ENCODE assay signal across 26 cellular contexts in genomic region chr14:34906287-34906686, GRCh38. TPM values are rescaled to one million over a fixed set of nuclear protein-coding genes. Genes with fewer than 3 reads are reported as not detected.
A peak's percentile ranks its signal among the peaks of the same experiment; 100 is the strongest.
DNase-seq lines count a peak whose midpoint lies in the region; ATAC-seq, FAIRE-seq and TF ChIP-seq lines count a peak whose summit lies in the region.
"Had no signal": no experiment of that assay in that cellular context is flagged by ENCODE, and none has a peak within 500 bp of the region (broad histone marks: within the 10 kb centered on the region; RNA-seq: fewer than 3 reads in every experiment).

No MANE protein-coding gene starts in this region.

- H3K9me3 ChIP-seq in HepG2 (ENCODE audit: low read length): no peaks in the 10 kb centered on the region
- no peaks in the 10 kb centered on the region for H3K9me3 ChIP-seq in right lobe of liver
- H3K9me3 ChIP-seq in K562 (replicated peaks; ENCODE audit: control insufficient read depth, insufficient read depth, low read depth, low read length): no peaks in the 10 kb centered on the region
- H3K9me3 ChIP-seq in transverse colon: no peaks in the 10 kb centered on the region
- H3K9me3 ChIP-seq in SJCRH30 (replicated peaks): no peaks in the 10 kb centered on the region
- H3K9me3 ChIP-seq: A549, BE2C, HAP-1 had no signal

- TF ChIP-seq RAD21 in HepG2 (CRISPR knock-in tag; IDR thresholded peaks at IDR 0.05) (no peak), K562 (CRISPR knock-in tag; conservative IDR thresholded peaks at IDR 0.05 in 1 of 2, IDR thresholded peaks at IDR 0.05 in 1 of 2) (no peak)

- FAIRE-seq in HepG2 (lab: Jason Lieb, UNC) (no peak), GM12891 (lab: Jason Lieb, UNC) (peak; percentile 64), K562 (lab: Jason Lieb, UNC) (no peak)
- FAIRE-seq: A549, D721Med, GM12878, GM18507, H54 had no signal

- H3K4me1 ChIP-seq in HepG2 (ENCODE audit: insufficient read depth, low read length) (no peaks in the 10 kb centered on the region), right lobe of liver (no peaks in the 10 kb centered on the region), K562 (replicated peaks in 1 of 2; ENCODE audit: control insufficient read depth in 2 of 2, insufficient read depth in 2 of 2, low read length in 2 of 2) (no peaks in the 10 kb centered on the region), transverse colon (no peaks in the 10 kb centered on the region), SJCRH30 (no peaks in the 10 kb centered on the region)
- H3K4me1 ChIP-seq: A549, BE2C, HAP-1 had no signal

- H3K27me3 ChIP-seq in HepG2 (ENCODE audit: control insufficient read depth in 1 of 2, insufficient read depth in 2 of 2, low read length in 2 of 2) (no peaks in the 10 kb centered on the region), right lobe of liver (no peaks in the 10 kb centered on the region), K562 (ENCODE audit: control insufficient read depth in 2 of 2, insufficient read depth in 2 of 2, low read length in 2 of 2) (no peaks in the 10 kb centered on the region), transverse colon (no peaks in the 10 kb centered on the region), SJCRH30 (no peaks in the 10 kb centered on the region)
- H3K27me3 ChIP-seq: BE2C had no signal

- no peak for ATAC-seq in HepG2
- no peak for ATAC-seq in right lobe of liver
- ATAC-seq in K562: no peak
- ATAC-seq: A549, GM12878 had no signal

- H3K4me2 ChIP-seq in HepG2 (ENCODE audit: low read depth, low read length) (no peak overlapping the region), K562 (ENCODE audit: insufficient read depth, low read length) (no peak overlapping the region)
- H3K4me2 ChIP-seq: A549 had no signal

- POLR2A ChIA-PET in HepG2 (lab: Yijun Ruan, JAX): interaction anchor here (1.2 kb wide), 1 partner anchor 31 kb away, joined by 4 read pairs; the partner anchor contains the start of gene BAZ1A
- POLR2A ChIA-PET in K562 (lab: Yijun Ruan, JAX): interaction anchor here (0.6 to 0.8 kb wide), 2 partner anchors 20 to 36 kb away, joined by 3 read pairs; no protein-coding TSS in a partner anchor

- no peaks in the 10 kb centered on the region for H3K9me1 ChIP-seq in K562 (ENCODE audit: control insufficient read depth, insufficient read depth, low read length)

- H3K27ac ChIP-seq in HepG2 (ENCODE audit: extremely low read length, insufficient read depth, low read length) (no peak overlapping the region), right lobe of liver (no peak overlapping the region), K562 (ENCODE audit: extremely low read depth, low read depth, low read length) (no peak overlapping the region), transverse colon (no peak overlapping the region), SJCRH30 (no peak overlapping the region)
- H3K27ac ChIP-seq: A549 had no signal

- DNase-seq in HepG2 (ENCODE audit: low spot score): no peak
- no peak for DNase-seq in right lobe of liver
- no peak for DNase-seq in GM12891 (ENCODE audit: insufficient read length, low spot score)
- DNase-seq in K562 (ENCODE audit: extremely low read depth in 1 of 4, low spot score in 3 of 4): no peak
- DNase-seq in transverse colon: no peak
- no peak for DNase-seq in SJCRH30
- DNase-seq in activated naive CD4-positive, alpha-beta T cell treated with Interleukin-2 at 50 U/mL for 16 hours: no peak
- DNase-seq: 8988T; ACHN; AML-193; BE2C; C1 segment of cervical spinal cord; CD4-positive, alpha-beta T cell; CD8-positive, alpha-beta memory T cell; DMS 273 treated with DMSO at 0.1 percent for 48 hours; DMS79; EL; GDM1; GOT3; HFFc6 had no signal

- H3K4me3 ChIP-seq in HepG2 (replicated peaks in 1 of 3; ENCODE audit: insufficient read depth in 1 of 3, low read depth in 2 of 3, low read length in 3 of 3) (no peak overlapping the region), right lobe of liver (no peak overlapping the region), K562 (no peak overlapping the region), transverse colon (no peak overlapping the region), SJCRH30 (no peak overlapping the region)
- H3K4me3 ChIP-seq: A549, GM12878, HAP-1 had no signal

- TF ChIP-seq EP300 in HepG2 (IDR thresholded peaks at IDR 0.05; ENCODE audit: low read depth in 2 of 2, low read length in 2 of 2) (no peak), HepG2 (CRISPR knock-in tag; IDR thresholded peaks at IDR 0.05; ENCODE audit: borderline replicate concordance) (no peak), K562 (IDR thresholded peaks at IDR 0.05; ENCODE audit: low read length) (no peak), transverse colon (IDR thresholded peaks at IDR 0.05; ENCODE audit: low read depth) (no peak)

- H2AFZ ChIP-seq in HepG2 (ENCODE audit: low read length) (no peak overlapping the region), K562 (ENCODE audit: low read depth, low read length) (peak overlapping the region; percentile 23; the same call in 1 of the 2 replicates)

- no TSS peak for BruUV-seq in HepG2 (replicated peaks; lab: Mats Ljungman, UMichigan)
- no TSS peak for BruUV-seq in K562 (replicated peaks; lab: Mats Ljungman, UMichigan)

- no peaks in the 10 kb centered on the region for H3K79me2 ChIP-seq in HepG2 (ENCODE audit: insufficient read depth, low read length)
- H3K79me2 ChIP-seq in K562 (ENCODE audit: control insufficient read depth, insufficient read depth, low read length): no peaks in the 10 kb centered on the region

- TF ChIP-seq CTCF in HepG2 (CRISPR knock-in tag; IDR thresholded peaks at IDR 0.05): no peak
- no peak for TF ChIP-seq CTCF in right lobe of liver (IDR thresholded peaks at IDR 0.05)
- no peak for TF ChIP-seq CTCF in K562 (IDR thresholded peaks at IDR 0.05 in 2 of 3, conservative IDR thresholded peaks at IDR 0.05 in 1 of 3; ENCODE audit: insufficient read depth in 2 of 3, low read depth in 1 of 3, low read length in 3 of 3)
- no peak for TF ChIP-seq CTCF in transverse colon (IDR thresholded peaks at IDR 0.05)

- no peak overlapping the region for H3K9ac ChIP-seq in HepG2 (ENCODE audit: insufficient read depth, low read depth, low read length)
- H3K9ac ChIP-seq in K562 (ENCODE audit: insufficient read depth in 1 of 2, low read depth in 2 of 2, low read length in 2 of 2): no peak overlapping the region

- H3K36me3 ChIP-seq in HepG2 (replicated peaks in 1 of 2; ENCODE audit: control insufficient read depth in 1 of 2, insufficient read depth in 2 of 2, low read length in 2 of 2): no peaks in the 10 kb centered on the region
- H3K36me3 ChIP-seq in right lobe of liver: no peaks in the 10 kb centered on the region
- no peaks in the 10 kb centered on the region for H3K36me3 ChIP-seq in K562 (ENCODE audit: control insufficient read depth, insufficient read depth, low read length)
- H3K36me3 ChIP-seq in transverse colon: no peaks in the 10 kb centered on the region
- H3K36me3 ChIP-seq in SJCRH30: no peaks in the 10 kb centered on the region
- H3K36me3 ChIP-seq: BE2C, HAP-1 had no signal

- WGBS in HepG2 (ENCODE audit: low lambda C conversion rate): 51% methylated on average over 4 of the region's 4 CpGs
- 70% methylated on average over 4 of the region's 4 CpGs for whole genome bisulfite sequencing in right lobe of liver (ENCODE audit: insufficient coverage, low coverage, low lambda C conversion rate, missing lambda C conversion rate)
- WGBS in K562 (ENCODE audit: insufficient coverage, low coverage, missing lambda C conversion rate): 38% methylated on average over 4 of the region's 4 CpGs
- 47 to 77% methylated on average over 4 of the region's 4 CpGs for WGBS in transverse colon (ENCODE audit: low coverage in 1 of 2), 2 donors

- H4K20me1 ChIP-seq in HepG2 (ENCODE audit: insufficient read depth, low read length) (no peaks in the 10 kb centered on the region), K562 (replicated peaks; ENCODE audit: control insufficient read depth, insufficient read depth, low read length) (no peaks in the 10 kb centered on the region)

- in situ Hi-C loops in HepG2 (cut with HindIII; ENCODE audit: extremely low pct_ligation_motif_present, low pct_unique_long_range_greater_than_20kb): no loop called here
- in situ Hi-C loops in K562 (cut with MboI): no loop called here
- in situ Hi-C loops in transverse colon (cut with MboI; ENCODE audit: low pct_ligation_motif_present in 1 of 4, low pct_unique_long_range_greater_than_20kb in 1 of 4, low sequenced_read_pairs in 3 of 4): no loop called here

- TF ChIP-seq POLR2A in HepG2 (IDR thresholded peaks at IDR 0.05; ENCODE audit: insufficient read depth in 1 of 2, low read depth in 2 of 2, low read length in 2 of 2): no peak
- no peak for TF ChIP-seq POLR2A in right lobe of liver (IDR thresholded peaks at IDR 0.05)
- TF ChIP-seq POLR2A in GM12891 (IDR thresholded peaks at IDR 0.05; ENCODE audit: low read depth, low read length): no peak
- no peak for TF ChIP-seq POLR2A in K562 (conservative IDR thresholded peaks at IDR 0.05)
- no peak for TF ChIP-seq POLR2A in transverse colon (IDR thresholded peaks at IDR 0.05)

- intact Hi-C loops in HepG2 (cut with micrococcal nuclease; ENCODE audit: unreplicated experiment): no loop called here
- intact Hi-C loops in right lobe of liver (cut with DNase I): no loop called here
- intact Hi-C loops in K562 (cut with micrococcal nuclease): no loop called here
- intact Hi-C loops in transverse colon (cut with DNase I; ENCODE audit: low total_unique reads): no loop called here

- CTCF ChIA-PET in HepG2 (lab: Yijun Ruan, JAX; ENCODE audit: low intra/inter-chr PET ratio, low total read pairs) (no interaction called here), K562 (lab: Yijun Ruan, JAX; ENCODE audit: low intra/inter-chr PET ratio) (no interaction called here)

RNA-seq across cellular contexts. Expression of gene BAZ1A, which starts 31.1 kb away (rescaled TPM):
- total RNA-seq in HepG2 (2016; rRNA removed; fragmentation: Illumina TruSeq; extraction: Trizol): 56.8 and 68.3 TPM in 2 replicates
- total RNA-seq in HepG2 (2016; cell fraction: cytosol; rRNA removed; fragmentation: Illumina TruSeq; extraction: Trizol; ENCODE audit: low read depth): 28.7 and 35.3 TPM in 2 replicates
- 58.9 and 61.9 TPM in 2 replicates for total RNA-seq in HepG2 (2016; cell fraction: insoluble cytoplasmic fraction; rRNA removed; fragmentation: Illumina TruSeq; extraction: Trizol)
- 19.4 and 21.0 TPM in 2 replicates for total RNA-seq in HepG2 (2016; cell fraction: membrane; rRNA removed; fragmentation: Illumina TruSeq; extraction: Trizol)
- total RNA-seq in HepG2 (2016; cell fraction: nucleus; rRNA removed; fragmentation: Illumina TruSeq; extraction: Trizol): 73.3 and 78.4 TPM in 2 replicates
- polyA plus RNA-seq in HepG2 (2011; rRNA removed): 19.6 and 20.9 TPM in 2 replicates
- polyA plus RNA-seq in HepG2 (2011; cell fraction: cytosol; rRNA removed): 7.8 and 10.8 TPM in 2 replicates
- 12.0 and 19.4 TPM in 2 replicates for polyA plus RNA-seq in HepG2 (2011; cell fraction: nucleus; rRNA removed)
- polyA plus RNA-seq in HepG2 (2012): 22.8 and 23.5 TPM in 2 replicates
- polyA plus RNA-seq in HepG2 (2016; cell fraction: cytosol; fragmentation: Illumina TruSeq; extraction: Trizol; ENCODE audit: low read depth): 2.0 and 3.4 TPM in 2 replicates
- 65.0 and 66.5 TPM in 2 replicates for polyA plus RNA-seq in HepG2 (2016; cell fraction: insoluble cytoplasmic fraction; fragmentation: Illumina TruSeq; extraction: Trizol; ENCODE audit: low read depth)
- polyA plus RNA-seq in HepG2 (2016; cell fraction: membrane; fragmentation: Illumina TruSeq; extraction: Trizol; ENCODE audit: low read depth): 7.0 and 8.4 TPM in 2 replicates
- 98.4 and 105 TPM in 2 replicates for polyA plus RNA-seq in HepG2 (2016; cell fraction: nucleus; fragmentation: Illumina TruSeq; extraction: Trizol; ENCODE audit: insufficient read depth, low read depth)
- polyA minus RNA-seq in HepG2 (2011; rRNA and poly(A)+ RNA removed; ENCODE audit: low replicate concordance): 6.4 and 17.7 TPM in 2 replicates
- 11.4 and 22.6 TPM in 2 replicates for polyA minus RNA-seq in HepG2 (2011; cell fraction: cytosol; rRNA and poly(A)+ RNA removed)
- 38.0 and 45.3 TPM in 2 replicates for polyA minus RNA-seq in HepG2 (2011; cell fraction: nucleus; rRNA and poly(A)+ RNA removed)
- 10 to 100 TPM in 5 of 6 experiments, 1 to 10 TPM in 1; 6.6 to 19.4 (median 14.3) TPM for total RNA-seq in right lobe of liver
- 27.6 TPM for polyA plus RNA-seq in GM12891 (2012; ENCODE audit: low read depth, missing spikeins)
- 25.3 and 90.1 TPM in 2 replicates for total RNA-seq in K562 (2011; cell fraction: chromatin; rRNA removed; ENCODE audit: low replicate concordance)
- total RNA-seq in K562 (2011; cell fraction: nucleolus; rRNA removed): 11.5 and 18.0 TPM in 2 replicates
- total RNA-seq in K562 (2011; cell fraction: nucleoplasm; rRNA removed): 31.5 and 39.1 TPM in 2 replicates
- 39.1 and 41.3 TPM in 2 replicates for total RNA-seq in K562 (2014; rRNA removed)
- 64.4 and 77.5 TPM in 2 replicates for total RNA-seq in K562 (2014; rRNA removed; fragmentation: Illumina TruSeq; extraction: Trizol)
- total RNA-seq in K562 (2015; rRNA removed; fragmentation: Illumina TruSeq; extraction: Trizol): 59.9 and 71.2 TPM in 2 replicates
- total RNA-seq in K562 (2021): 31.0 and 36.0 TPM in 2 replicates
- polyA plus RNA-seq in K562 (2011; rRNA removed): 31.2 and 43.8 TPM in 2 replicates
- 7.2 and 10.8 TPM in 2 replicates for polyA plus RNA-seq in K562 (2011; cell fraction: cytosol; rRNA removed)
- polyA plus RNA-seq in K562 (2011; cell fraction: nucleus; rRNA removed): 14.1 and 17.0 TPM in 2 replicates
- polyA plus RNA-seq in K562 (2012): 17.6 and 27.0 TPM in 2 replicates
- 42.3 and 51.5 TPM in 2 replicates for polyA plus RNA-seq in K562 (2014; fragmentation: Illumina TruSeq; extraction: Trizol)
- polyA plus RNA-seq in K562 (2014; fragmentation: Nextera tagmentation; extraction: Ambion mirVana): 10 to 100 TPM; 22.0 to 23.6 TPM
- 31.0 and 37.9 TPM in 2 replicates for polyA plus RNA-seq in K562 (2014; rRNA removed)
- 54.2 and 72.7 TPM in 2 replicates for polyA minus RNA-seq in K562 (2011; rRNA and poly(A)+ RNA removed)
- polyA minus RNA-seq in K562 (2011; cell fraction: cytosol; rRNA and poly(A)+ RNA removed): 20.6 and 32.6 TPM in 2 replicates
- 14.7 and 20.2 TPM in 2 replicates for polyA minus RNA-seq in K562 (2011; cell fraction: nucleus; rRNA and poly(A)+ RNA removed)
- total RNA-seq in transverse colon: 10 to 100 TPM; 25.8 to 48.1 (median 41.0) TPM
- 51.9 and 60.8 TPM in 2 replicates for total RNA-seq in SJCRH30 (2014; rRNA removed; shearing (Covaris generic))
